Comparison of ENCODE assay signal across 2 cellular contexts in genomic region chr17:55492951-55493350, GRCh38.
TF ChIP-seq lines count a peak whose summit lies in the region.

No MANE protein-coding gene starts in this region.

TF ChIP-seq in A549, 52 proteins besides CTCF, POLR2A, EP300 and RAD21 (continued from another document):
- TF ChIP-seq SMC3 (IDR thresholded peaks at IDR 0.05) (no peak), ATOH8 (CRISPR knock-in tag; IDR thresholded peaks at IDR 0.05; ENCODE audit: low read depth) (no peak), ESRRA (IDR thresholded peaks at IDR 0.05; ENCODE audit: borderline replicate concordance, low read length) (no peak), CHD2 (IDR thresholded peaks at IDR 0.05; ENCODE audit: low read length, partially characterized antibody) (no peak), HMGXB4 (CRISPR knock-in tag; IDR thresholded peaks at IDR 0.05; ENCODE audit: borderline replicate concordance) (no peak), CEBPB (IDR thresholded peaks at IDR 0.05) (no peak), ELK1 (IDR thresholded peaks at IDR 0.05; ENCODE audit: low read depth, low read length) (no peak), KDM1A (IDR thresholded peaks at IDR 0.05; ENCODE audit: low read depth) (no peak), MAX (IDR thresholded peaks at IDR 0.05) (no peak)

TF ChIP-seq in WTC11, 78 proteins besides CTCF, POLR2A, EP300 and RAD21 (continued from another document):
- no peak for TF ChIP-seq ZSCAN18 (CRISPR knock-in tag; IDR thresholded peaks at IDR 0.05)
- TF ChIP-seq ERG (CRISPR knock-in tag; IDR thresholded peaks at IDR 0.05) = no peak
- no peak for TF ChIP-seq TP53 (CRISPR knock-in tag; IDR thresholded peaks at IDR 0.05)
